ENCODE assay signal across 1 cellular context in the genomic region with DNA sequence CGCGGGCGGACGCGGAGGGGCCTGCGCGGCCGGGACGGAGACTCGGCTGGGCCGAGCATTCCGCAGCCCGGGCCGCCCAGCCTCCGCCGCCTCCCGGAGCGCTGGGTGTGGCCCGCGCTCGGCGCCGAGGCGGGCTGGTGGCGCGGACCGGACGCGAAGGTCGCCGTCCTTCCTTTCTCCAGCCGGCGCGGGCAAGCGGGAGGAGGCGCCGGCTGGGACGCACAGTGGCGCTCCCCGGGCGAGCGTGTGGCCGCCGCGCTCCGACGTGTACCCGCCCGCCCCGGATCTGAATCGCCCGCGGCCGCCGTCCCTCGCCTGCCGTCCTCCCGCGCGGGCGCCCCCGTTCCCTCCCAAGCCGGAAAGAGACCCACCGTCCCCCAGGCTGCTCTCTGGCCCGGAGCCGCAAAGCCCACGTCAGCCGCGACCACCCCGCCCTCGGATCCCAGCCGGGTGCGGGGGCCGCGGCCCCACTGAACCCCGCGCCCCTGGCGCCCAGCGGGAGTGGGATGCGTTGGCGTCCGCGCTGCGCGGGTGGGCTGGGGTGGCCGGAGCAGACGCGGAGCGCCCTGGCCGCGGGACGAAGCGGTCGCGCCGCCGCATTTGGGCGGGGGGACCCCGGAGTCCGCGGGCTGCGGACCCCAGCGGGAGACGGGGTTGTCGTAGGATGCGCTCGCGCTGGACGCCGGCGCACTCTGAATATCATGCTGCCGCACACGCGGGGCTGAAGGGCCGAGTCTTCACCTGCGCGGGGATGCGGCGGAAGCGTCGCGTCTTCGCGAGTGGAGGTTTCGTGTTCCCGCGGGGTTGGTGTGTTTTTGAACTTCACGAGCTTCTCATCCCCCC.
TF ChIP-seq lines count a peak whose summit lies in the region.

No MANE protein-coding gene starts in this region.

TF ChIP-seq in HepG2, 621 proteins besides CTCF, POLR2A, EP300 and RAD21 (continued from another document):
- TF ChIP-seq, protein P1, sequence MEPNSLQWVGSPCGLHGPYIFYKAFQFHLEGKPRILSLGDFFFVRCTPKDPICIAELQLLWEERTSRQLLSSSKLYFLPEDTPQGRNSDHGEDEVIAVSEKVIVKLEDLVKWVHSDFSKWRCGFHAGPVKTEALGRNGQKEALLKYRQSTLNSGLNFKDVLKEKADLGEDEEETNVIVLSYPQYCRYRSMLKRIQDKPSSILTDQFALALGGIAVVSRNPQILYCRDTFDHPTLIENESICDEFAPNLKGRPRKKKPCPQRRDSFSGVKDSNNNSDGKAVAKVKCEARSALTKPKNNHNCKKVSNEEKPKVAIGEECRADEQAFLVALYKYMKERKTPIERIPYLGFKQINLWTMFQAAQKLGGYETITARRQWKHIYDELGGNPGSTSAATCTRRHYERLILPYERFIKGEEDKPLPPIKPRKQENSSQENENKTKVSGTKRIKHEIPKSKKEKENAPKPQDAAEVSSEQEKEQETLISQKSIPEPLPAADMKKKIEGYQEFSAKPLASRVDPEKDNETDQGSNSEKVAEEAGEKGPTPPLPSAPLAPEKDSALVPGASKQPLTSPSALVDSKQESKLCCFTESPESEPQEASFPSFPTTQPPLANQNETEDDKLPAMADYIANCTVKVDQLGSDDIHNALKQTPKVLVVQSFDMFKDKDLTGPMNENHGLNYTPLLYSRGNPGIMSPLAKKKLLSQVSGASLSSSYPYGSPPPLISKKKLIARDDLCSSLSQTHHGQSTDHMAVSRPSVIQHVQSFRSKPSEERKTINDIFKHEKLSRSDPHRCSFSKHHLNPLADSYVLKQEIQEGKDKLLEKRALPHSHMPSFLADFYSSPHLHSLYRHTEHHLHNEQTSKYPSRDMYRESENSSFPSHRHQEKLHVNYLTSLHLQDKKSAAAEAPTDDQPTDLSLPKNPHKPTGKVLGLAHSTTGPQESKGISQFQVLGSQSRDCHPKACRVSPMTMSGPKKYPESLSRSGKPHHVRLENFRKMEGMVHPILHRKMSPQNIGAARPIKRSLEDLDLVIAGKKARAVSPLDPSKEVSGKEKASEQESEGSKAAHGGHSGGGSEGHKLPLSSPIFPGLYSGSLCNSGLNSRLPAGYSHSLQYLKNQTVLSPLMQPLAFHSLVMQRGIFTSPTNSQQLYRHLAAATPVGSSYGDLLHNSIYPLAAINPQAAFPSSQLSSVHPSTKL (CRISPR knock-in tag; IDR thresholded peaks at IDR 0.05): peak; percentile 16; the same call in 1 of the 2 replicates
- TF ChIP-seq, protein P2, sequence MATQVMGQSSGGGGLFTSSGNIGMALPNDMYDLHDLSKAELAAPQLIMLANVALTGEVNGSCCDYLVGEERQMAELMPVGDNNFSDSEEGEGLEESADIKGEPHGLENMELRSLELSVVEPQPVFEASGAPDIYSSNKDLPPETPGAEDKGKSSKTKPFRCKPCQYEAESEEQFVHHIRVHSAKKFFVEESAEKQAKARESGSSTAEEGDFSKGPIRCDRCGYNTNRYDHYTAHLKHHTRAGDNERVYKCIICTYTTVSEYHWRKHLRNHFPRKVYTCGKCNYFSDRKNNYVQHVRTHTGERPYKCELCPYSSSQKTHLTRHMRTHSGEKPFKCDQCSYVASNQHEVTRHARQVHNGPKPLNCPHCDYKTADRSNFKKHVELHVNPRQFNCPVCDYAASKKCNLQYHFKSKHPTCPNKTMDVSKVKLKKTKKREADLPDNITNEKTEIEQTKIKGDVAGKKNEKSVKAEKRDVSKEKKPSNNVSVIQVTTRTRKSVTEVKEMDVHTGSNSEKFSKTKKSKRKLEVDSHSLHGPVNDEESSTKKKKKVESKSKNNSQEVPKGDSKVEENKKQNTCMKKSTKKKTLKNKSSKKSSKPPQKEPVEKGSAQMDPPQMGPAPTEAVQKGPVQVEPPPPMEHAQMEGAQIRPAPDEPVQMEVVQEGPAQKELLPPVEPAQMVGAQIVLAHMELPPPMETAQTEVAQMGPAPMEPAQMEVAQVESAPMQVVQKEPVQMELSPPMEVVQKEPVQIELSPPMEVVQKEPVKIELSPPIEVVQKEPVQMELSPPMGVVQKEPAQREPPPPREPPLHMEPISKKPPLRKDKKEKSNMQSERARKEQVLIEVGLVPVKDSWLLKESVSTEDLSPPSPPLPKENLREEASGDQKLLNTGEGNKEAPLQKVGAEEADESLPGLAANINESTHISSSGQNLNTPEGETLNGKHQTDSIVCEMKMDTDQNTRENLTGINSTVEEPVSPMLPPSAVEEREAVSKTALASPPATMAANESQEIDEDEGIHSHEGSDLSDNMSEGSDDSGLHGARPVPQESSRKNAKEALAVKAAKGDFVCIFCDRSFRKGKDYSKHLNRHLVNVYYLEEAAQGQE (IDR thresholded peaks at IDR 0.05; ENCODE audit: borderline replicate concordance in 1 of 2, low read depth in 1 of 2, low read length in 2 of 2): peak in 1 of 2 experiments; percentile 38; a peak in 1 of 4 replicates
- TF ChIP-seq, protein P3, sequence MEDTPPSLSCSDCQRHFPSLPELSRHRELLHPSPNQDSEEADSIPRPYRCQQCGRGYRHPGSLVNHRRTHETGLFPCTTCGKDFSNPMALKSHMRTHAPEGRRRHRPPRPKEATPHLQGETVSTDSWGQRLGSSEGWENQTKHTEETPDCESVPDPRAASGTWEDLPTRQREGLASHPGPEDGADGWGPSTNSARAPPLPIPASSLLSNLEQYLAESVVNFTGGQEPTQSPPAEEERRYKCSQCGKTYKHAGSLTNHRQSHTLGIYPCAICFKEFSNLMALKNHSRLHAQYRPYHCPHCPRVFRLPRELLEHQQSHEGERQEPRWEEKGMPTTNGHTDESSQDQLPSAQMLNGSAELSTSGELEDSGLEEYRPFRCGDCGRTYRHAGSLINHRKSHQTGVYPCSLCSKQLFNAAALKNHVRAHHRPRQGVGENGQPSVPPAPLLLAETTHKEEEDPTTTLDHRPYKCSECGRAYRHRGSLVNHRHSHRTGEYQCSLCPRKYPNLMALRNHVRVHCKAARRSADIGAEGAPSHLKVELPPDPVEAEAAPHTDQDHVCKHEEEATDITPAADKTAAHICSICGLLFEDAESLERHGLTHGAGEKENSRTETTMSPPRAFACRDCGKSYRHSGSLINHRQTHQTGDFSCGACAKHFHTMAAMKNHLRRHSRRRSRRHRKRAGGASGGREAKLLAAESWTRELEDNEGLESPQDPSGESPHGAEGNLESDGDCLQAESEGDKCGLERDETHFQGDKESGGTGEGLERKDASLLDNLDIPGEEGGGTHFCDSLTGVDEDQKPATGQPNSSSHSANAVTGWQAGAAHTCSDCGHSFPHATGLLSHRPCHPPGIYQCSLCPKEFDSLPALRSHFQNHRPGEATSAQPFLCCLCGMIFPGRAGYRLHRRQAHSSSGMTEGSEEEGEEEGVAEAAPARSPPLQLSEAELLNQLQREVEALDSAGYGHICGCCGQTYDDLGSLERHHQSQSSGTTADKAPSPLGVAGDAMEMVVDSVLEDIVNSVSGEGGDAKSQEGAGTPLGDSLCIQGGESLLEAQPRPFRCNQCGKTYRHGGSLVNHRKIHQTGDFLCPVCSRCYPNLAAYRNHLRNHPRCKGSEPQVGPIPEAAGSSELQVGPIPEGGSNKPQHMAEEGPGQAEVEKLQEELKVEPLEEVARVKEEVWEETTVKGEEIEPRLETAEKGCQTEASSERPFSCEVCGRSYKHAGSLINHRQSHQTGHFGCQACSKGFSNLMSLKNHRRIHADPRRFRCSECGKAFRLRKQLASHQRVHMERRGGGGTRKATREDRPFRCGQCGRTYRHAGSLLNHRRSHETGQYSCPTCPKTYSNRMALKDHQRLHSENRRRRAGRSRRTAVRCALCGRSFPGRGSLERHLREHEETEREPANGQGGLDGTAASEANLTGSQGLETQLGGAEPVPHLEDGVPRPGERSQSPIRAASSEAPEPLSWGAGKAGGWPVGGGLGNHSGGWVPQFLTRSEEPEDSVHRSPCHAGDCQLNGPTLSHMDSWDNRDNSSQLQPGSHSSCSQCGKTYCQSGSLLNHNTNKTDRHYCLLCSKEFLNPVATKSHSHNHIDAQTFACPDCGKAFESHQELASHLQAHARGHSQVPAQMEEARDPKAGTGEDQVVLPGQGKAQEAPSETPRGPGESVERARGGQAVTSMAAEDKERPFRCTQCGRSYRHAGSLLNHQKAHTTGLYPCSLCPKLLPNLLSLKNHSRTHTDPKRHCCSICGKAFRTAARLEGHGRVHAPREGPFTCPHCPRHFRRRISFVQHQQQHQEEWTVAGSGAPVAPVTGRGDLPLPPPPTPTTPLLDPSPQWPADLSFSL (CRISPR knock-in tag; IDR thresholded peaks at IDR 0.05): peak; percentile 73
- TF ChIP-seq PPARG (CRISPR knock-in tag; conservative IDR thresholded peaks at IDR 0.05): 0 out of 2 replicates have a peak, but pooled peaks have one; percentile 5
- no peak for TF ChIP-seq JARID2 (CRISPR knock-in tag; IDR thresholded peaks at IDR 0.05; ENCODE audit: insufficient replicate concordance)
- TF ChIP-seq ARID2 (CRISPR knock-in tag; IDR thresholded peaks at IDR 0.05; ENCODE audit: borderline replicate concordance): 0 out of 2 replicates have a peak, but pooled peaks have one; percentile 37
- TF ChIP-seq HES4 (CRISPR knock-in tag; IDR thresholded peaks at IDR 0.05; ENCODE audit: borderline replicate concordance): no peak; the same call in 1 of the 2 replicates
- TF ChIP-seq GATAD2A (CRISPR knock-in tag; IDR thresholded peaks at IDR 0.05): peak; percentile 16; the same call in 1 of the 2 replicates
- no peak for TF ChIP-seq ZNF124 (CRISPR knock-in tag; IDR thresholded peaks at IDR 0.05)
- no peak for TF ChIP-seq SKI (IDR thresholded peaks at IDR 0.05; ENCODE audit: partially characterized antibody)
- peak; percentile 81 for TF ChIP-seq SRSF4 (IDR thresholded peaks at IDR 0.05; ENCODE audit: low read depth, low read length, poor library complexity, severe bottlenecking)
- no peak for TF ChIP-seq HDAC2 (CRISPR knock-in tag; IDR thresholded peaks at IDR 0.05)
- TF ChIP-seq ZSCAN9 (CRISPR knock-in tag; IDR thresholded peaks at IDR 0.05; ENCODE audit: borderline replicate concordance): no peak
- TF ChIP-seq ZNF160 (CRISPR knock-in tag; IDR thresholded peaks at IDR 0.05): no peak
- TF ChIP-seq XRCC5 (optimal IDR thresholded peaks at IDR 0.05; ENCODE audit: low read length): peak; percentile 16
- peak; percentile 27; the same call in 1 of the 2 replicates for TF ChIP-seq ZNF274 (CRISPR knock-in tag; IDR thresholded peaks at IDR 0.05)
- no peak for TF ChIP-seq TCF12 (IDR thresholded peaks at IDR 0.05)
- 0 out of 2 replicates have a peak, but pooled peaks have one; percentile 46 for TF ChIP-seq TCF12 (CRISPR knock-in tag; IDR thresholded peaks at IDR 0.05)
- TF ChIP-seq HDAC1 (CRISPR knock-in tag; IDR thresholded peaks at IDR 0.05): peak; percentile 51; the same call in 1 of the 2 replicates
- peak; percentile 35 for TF ChIP-seq AKAP8 (CRISPR knock-in tag; IDR thresholded peaks at IDR 0.05)
- TF ChIP-seq, protein P4, sequence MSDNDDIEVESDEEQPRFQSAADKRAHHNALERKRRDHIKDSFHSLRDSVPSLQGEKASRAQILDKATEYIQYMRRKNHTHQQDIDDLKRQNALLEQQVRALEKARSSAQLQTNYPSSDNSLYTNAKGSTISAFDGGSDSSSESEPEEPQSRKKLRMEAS (IDR thresholded peaks at IDR 0.05): peak; percentile 37; the same call in 1 of the 2 replicates
- peak; percentile 79 for TF ChIP-seq ZNF777 (CRISPR knock-in tag; IDR thresholded peaks at IDR 0.05)
- no peak for TF ChIP-seq ZNF143 (CRISPR knock-in tag; IDR thresholded peaks at IDR 0.05)
- TF ChIP-seq ZBTB42 (CRISPR knock-in tag; IDR thresholded peaks at IDR 0.05): 0 out of 2 replicates have a peak, but pooled peaks have one; percentile 30
- no peak for TF ChIP-seq YEATS2 (CRISPR knock-in tag; IDR thresholded peaks at IDR 0.05; ENCODE audit: borderline replicate concordance)
- peak; percentile 57; the same call in 1 of the 2 replicates for TF ChIP-seq SIN3A (IDR thresholded peaks at IDR 0.05; ENCODE audit: borderline replicate concordance, low read depth, low read length)
- TF ChIP-seq, protein P5, sequence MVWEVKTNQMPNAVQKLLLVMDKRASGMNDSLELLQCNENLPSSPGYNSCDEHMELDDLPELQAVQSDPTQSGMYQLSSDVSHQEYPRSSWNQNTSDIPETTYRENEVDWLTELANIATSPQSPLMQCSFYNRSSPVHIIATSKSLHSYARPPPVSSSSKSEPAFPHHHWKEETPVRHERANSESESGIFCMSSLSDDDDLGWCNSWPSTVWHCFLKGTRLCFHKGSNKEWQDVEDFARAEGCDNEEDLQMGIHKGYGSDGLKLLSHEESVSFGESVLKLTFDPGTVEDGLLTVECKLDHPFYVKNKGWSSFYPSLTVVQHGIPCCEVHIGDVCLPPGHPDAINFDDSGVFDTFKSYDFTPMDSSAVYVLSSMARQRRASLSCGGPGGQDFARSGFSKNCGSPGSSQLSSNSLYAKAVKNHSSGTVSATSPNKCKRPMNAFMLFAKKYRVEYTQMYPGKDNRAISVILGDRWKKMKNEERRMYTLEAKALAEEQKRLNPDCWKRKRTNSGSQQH (CRISPR knock-in tag; IDR thresholded peaks at IDR 0.05; ENCODE audit: low read depth): 0 out of 2 replicates have a peak, but pooled peaks have one; percentile 22
- TF ChIP-seq GABPA (IDR thresholded peaks at IDR 0.05; ENCODE audit: low read depth, low read length): no peak
- no peak for TF ChIP-seq GABPA (CRISPR knock-in tag; IDR thresholded peaks at IDR 0.05; ENCODE audit: low read depth)
- TF ChIP-seq HNRNPLL (IDR thresholded peaks at IDR 0.05; ENCODE audit: low read depth, low read length, poor library complexity, severe bottlenecking): peak; percentile 95
- TF ChIP-seq IKZF4 (CRISPR knock-in tag; IDR thresholded peaks at IDR 0.05; ENCODE audit: borderline replicate concordance, low read depth, not compliant biosample characterization): peak; percentile 56
- TF ChIP-seq HDAC6 (IDR thresholded peaks at IDR 0.05; ENCODE audit: low read depth, low read length): no peak; the same call in 1 of the 2 replicates
- TF ChIP-seq, protein P6, sequence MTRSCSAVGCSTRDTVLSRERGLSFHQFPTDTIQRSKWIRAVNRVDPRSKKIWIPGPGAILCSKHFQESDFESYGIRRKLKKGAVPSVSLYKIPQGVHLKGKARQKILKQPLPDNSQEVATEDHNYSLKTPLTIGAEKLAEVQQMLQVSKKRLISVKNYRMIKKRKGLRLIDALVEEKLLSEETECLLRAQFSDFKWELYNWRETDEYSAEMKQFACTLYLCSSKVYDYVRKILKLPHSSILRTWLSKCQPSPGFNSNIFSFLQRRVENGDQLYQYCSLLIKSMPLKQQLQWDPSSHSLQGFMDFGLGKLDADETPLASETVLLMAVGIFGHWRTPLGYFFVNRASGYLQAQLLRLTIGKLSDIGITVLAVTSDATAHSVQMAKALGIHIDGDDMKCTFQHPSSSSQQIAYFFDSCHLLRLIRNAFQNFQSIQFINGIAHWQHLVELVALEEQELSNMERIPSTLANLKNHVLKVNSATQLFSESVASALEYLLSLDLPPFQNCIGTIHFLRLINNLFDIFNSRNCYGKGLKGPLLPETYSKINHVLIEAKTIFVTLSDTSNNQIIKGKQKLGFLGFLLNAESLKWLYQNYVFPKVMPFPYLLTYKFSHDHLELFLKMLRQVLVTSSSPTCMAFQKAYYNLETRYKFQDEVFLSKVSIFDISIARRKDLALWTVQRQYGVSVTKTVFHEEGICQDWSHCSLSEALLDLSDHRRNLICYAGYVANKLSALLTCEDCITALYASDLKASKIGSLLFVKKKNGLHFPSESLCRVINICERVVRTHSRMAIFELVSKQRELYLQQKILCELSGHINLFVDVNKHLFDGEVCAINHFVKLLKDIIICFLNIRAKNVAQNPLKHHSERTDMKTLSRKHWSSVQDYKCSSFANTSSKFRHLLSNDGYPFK (CRISPR knock-in tag; IDR thresholded peaks at IDR 0.05; ENCODE audit: borderline replicate concordance): no peak
- no peak for TF ChIP-seq NFIC (IDR thresholded peaks at IDR 0.05; ENCODE audit: low read length)
- TF ChIP-seq TOPORS (CRISPR knock-in tag; IDR thresholded peaks at IDR 0.05): peak; percentile 51; the same call in 1 of the 2 replicates
- TF ChIP-seq SALL1 (CRISPR knock-in tag; IDR thresholded peaks at IDR 0.05): peak; percentile 70
